In genomic region chr6:34196116-34196832, GRCh38 we compare ENCODE assay signal across 1 cellular context.
TF ChIP-seq lines count a peak whose summit lies in the region.

No MANE protein-coding gene starts in this region.

TF ChIP-seq in GM12878, 131 proteins besides CTCF, POLR2A, EP300 and RAD21 (continued from another document and continues in another):
- TF ChIP-seq, protein P1, sequence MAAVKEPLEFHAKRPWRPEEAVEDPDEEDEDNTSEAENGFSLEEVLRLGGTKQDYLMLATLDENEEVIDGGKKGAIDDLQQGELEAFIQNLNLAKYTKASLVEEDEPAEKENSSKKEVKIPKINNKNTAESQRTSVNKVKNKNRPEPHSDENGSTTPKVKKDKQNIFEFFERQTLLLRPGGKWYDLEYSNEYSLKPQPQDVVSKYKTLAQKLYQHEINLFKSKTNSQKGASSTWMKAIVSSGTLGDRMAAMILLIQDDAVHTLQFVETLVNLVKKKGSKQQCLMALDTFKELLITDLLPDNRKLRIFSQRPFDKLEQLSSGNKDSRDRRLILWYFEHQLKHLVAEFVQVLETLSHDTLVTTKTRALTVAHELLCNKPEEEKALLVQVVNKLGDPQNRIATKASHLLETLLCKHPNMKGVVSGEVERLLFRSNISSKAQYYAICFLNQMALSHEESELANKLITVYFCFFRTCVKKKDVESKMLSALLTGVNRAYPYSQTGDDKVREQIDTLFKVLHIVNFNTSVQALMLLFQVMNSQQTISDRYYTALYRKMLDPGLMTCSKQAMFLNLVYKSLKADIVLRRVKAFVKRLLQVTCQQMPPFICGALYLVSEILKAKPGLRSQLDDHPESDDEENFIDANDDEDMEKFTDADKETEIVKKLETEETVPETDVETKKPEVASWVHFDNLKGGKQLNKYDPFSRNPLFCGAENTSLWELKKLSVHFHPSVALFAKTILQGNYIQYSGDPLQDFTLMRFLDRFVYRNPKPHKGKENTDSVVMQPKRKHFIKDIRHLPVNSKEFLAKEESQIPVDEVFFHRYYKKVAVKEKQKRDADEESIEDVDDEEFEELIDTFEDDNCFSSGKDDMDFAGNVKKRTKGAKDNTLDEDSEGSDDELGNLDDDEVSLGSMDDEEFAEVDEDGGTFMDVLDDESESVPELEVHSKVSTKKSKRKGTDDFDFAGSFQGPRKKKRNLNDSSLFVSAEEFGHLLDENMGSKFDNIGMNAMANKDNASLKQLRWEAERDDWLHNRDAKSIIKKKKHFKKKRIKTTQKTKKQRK (IDR thresholded peaks at IDR 0.05; ENCODE audit: low read depth, low read length) = no peak
- TF ChIP-seq ETV6 (conservative IDR thresholded peaks at IDR 0.05 in 1 of 2, IDR thresholded peaks at IDR 0.05 in 1 of 2; ENCODE audit: borderline replicate concordance in 1 of 2, low read depth in 1 of 2) (no peak), NR2C1 (IDR thresholded peaks at IDR 0.05) (no peak), CBX3 (IDR thresholded peaks at IDR 0.05; ENCODE audit: borderline replicate concordance, low read depth) (no peak), KLF5 (IDR thresholded peaks at IDR 0.05; ENCODE audit: partially characterized antibody) (no peak), RELB (IDR thresholded peaks at IDR 0.05; ENCODE audit: low read depth) (0 out of 2 replicates have a peak, but pooled peaks have one; percentile 19), EZH2 (IDR thresholded peaks at IDR 0.05; ENCODE audit: borderline replicate concordance, control insufficient read depth, low read depth, low read length) (no peak), SREBF2 (IDR thresholded peaks at IDR 0.05; ENCODE audit: low read length) (no peak), BCL11A (IDR thresholded peaks at IDR 0.05; ENCODE audit: low read depth, low read length) (no peak), ZNF622 (IDR thresholded peaks at IDR 0.05) (no peak), RBBP5 (conservative IDR thresholded peaks at IDR 0.05) (no peak), ZNF24 (IDR thresholded peaks at IDR 0.05) (no peak), RAD51 (IDR thresholded peaks at IDR 0.05) (no peak), CHD1 (IDR thresholded peaks at IDR 0.05; ENCODE audit: low read depth, low read length) (no peak), ZBTB33 (IDR thresholded peaks at IDR 0.05) (no peak), NFYA (IDR thresholded peaks at IDR 0.05; ENCODE audit: borderline replicate concordance, low read depth, low read length) (no peak), SREBF1 (IDR thresholded peaks at IDR 0.05; ENCODE audit: low read length) (no peak), FOXK2 (IDR thresholded peaks at IDR 0.05) (no peak), ATF3 (IDR thresholded peaks at IDR 0.05; ENCODE audit: borderline replicate concordance, extremely low read depth, low read depth, low read length) (no peak), PML (IDR thresholded peaks at IDR 0.05; ENCODE audit: low read length) (no peak), ELK1 (IDR thresholded peaks at IDR 0.05; ENCODE audit: low read depth, low read length) (no peak), REST (IDR thresholded peaks at IDR 0.05; ENCODE audit: low read depth, low read length) (no peak), NBN (IDR thresholded peaks at IDR 0.05) (no peak), HDGF (IDR thresholded peaks at IDR 0.05) (0 out of 2 replicates have a peak, but pooled peaks have one; percentile 41), IKZF2 (IDR thresholded peaks at IDR 0.05) (peak; percentile 30 to 50; a peak in 2 of 4 replicates)
- TF ChIP-seq, protein P2, sequence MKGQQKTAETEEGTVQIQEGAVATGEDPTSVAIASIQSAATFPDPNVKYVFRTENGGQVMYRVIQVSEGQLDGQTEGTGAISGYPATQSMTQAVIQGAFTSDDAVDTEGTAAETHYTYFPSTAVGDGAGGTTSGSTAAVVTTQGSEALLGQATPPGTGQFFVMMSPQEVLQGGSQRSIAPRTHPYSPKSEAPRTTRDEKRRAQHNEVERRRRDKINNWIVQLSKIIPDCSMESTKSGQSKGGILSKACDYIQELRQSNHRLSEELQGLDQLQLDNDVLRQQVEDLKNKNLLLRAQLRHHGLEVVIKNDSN (IDR thresholded peaks at IDR 0.05; ENCODE audit: borderline replicate concordance, extremely low read length, insufficient read depth, low read depth, low read length) = no peak
- TF ChIP-seq, protein P3, sequence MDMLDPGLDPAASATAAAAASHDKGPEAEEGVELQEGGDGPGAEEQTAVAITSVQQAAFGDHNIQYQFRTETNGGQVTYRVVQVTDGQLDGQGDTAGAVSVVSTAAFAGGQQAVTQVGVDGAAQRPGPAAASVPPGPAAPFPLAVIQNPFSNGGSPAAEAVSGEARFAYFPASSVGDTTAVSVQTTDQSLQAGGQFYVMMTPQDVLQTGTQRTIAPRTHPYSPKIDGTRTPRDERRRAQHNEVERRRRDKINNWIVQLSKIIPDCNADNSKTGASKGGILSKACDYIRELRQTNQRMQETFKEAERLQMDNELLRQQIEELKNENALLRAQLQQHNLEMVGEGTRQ (IDR thresholded peaks at IDR 0.05; ENCODE audit: borderline replicate concordance, low read depth, low read length) = no peak
- TF ChIP-seq, protein P4, sequence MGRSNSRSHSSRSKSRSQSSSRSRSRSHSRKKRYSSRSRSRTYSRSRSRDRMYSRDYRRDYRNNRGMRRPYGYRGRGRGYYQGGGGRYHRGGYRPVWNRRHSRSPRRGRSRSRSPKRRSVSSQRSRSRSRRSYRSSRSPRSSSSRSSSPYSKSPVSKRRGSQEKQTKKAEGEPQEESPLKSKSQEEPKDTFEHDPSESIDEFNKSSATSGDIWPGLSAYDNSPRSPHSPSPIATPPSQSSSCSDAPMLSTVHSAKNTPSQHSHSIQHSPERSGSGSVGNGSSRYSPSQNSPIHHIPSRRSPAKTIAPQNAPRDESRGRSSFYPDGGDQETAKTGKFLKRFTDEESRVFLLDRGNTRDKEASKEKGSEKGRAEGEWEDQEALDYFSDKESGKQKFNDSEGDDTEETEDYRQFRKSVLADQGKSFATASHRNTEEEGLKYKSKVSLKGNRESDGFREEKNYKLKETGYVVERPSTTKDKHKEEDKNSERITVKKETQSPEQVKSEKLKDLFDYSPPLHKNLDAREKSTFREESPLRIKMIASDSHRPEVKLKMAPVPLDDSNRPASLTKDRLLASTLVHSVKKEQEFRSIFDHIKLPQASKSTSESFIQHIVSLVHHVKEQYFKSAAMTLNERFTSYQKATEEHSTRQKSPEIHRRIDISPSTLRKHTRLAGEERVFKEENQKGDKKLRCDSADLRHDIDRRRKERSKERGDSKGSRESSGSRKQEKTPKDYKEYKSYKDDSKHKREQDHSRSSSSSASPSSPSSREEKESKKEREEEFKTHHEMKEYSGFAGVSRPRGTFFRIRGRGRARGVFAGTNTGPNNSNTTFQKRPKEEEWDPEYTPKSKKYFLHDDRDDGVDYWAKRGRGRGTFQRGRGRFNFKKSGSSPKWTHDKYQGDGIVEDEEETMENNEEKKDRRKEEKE (IDR thresholded peaks at IDR 0.05) = no peak
- TF ChIP-seq, protein P5, sequence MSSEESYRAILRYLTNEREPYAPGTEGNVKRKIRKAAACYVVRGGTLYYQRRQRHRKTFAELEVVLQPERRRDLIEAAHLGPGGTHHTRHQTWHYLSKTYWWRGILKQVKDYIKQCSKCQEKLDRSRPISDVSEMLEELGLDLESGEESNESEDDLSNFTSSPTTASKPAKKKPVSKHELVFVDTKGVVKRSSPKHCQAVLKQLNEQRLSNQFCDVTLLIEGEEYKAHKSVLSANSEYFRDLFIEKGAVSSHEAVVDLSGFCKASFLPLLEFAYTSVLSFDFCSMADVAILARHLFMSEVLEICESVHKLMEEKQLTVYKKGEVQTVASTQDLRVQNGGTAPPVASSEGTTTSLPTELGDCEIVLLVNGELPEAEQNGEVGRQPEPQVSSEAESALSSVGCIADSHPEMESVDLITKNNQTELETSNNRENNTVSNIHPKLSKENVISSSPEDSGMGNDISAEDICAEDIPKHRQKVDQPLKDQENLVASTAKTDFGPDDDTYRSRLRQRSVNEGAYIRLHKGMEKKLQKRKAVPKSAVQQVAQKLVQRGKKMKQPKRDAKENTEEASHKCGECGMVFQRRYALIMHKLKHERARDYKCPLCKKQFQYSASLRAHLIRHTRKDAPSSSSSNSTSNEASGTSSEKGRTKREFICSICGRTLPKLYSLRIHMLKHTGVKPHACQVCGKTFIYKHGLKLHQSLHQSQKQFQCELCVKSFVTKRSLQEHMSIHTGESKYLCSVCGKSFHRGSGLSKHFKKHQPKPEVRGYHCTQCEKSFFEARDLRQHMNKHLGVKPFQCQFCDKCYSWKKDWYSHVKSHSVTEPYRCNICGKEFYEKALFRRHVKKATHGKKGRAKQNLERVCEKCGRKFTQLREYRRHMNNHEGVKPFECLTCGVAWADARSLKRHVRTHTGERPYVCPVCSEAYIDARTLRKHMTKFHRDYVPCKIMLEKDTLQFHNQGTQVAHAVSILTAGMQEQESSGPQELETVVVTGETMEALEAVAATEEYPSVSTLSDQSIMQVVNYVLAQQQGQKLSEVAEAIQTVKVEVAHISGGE (CRISPR knock-in tag; IDR thresholded peaks at IDR 0.05) = no peak
